In the genomic region with DNA sequence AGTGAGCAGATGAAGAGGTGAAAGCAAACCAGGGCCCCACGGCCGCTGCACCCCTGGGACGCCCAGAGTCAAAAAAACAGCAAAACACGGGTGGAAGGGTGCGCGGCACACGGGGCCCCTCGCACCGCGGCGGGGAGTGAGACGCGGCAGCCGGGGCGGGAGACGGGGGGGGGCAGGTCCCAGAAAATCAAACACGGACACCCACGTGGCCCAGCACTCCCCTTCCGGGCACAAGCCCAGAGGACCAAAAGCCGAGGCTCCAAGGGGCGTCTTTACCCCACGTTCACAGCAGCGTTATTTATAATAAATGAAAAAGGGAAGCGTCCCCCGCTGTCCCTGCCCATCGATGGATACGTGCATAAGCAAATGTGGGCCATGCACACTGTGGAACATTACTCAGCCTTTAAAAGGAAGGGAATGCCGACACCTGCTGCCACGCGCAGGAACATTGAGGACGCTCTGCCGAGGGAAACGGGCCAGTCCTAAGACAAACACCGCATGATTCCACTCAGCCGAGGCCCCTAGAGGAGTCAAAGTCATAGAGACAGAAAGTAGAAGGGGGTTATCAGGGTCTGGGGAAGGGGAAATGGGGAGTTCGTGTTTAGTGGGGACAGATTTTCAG, we compare ENCODE assay signal across 8 cellular contexts. TPM values are rescaled to one million over a fixed set of nuclear protein-coding genes. Genes with fewer than 3 reads are reported as not detected.
DNase-seq lines count a peak whose midpoint lies in the region; ATAC-seq and TF ChIP-seq lines count a peak whose summit lies in the region.

No MANE protein-coding gene starts in this region.

- peak overlapping the region in 11 of 12 donors; percentile 21 to 85 (median 73) for H3K27ac ChIP-seq in heart left ventricle

- intact Hi-C loops in heart left ventricle (cut with DNase I) = loop anchor here in 3 of 10 donors (2.0 to 10.0 kb wide), 3 partner anchors 112 to 1102 kb away; a partner anchor contains a TSS

- H3K4me3 ChIP-seq in heart left ventricle (peak overlapping the region; percentile 70 to 99 (median 92)), skeletal muscle satellite cell (ENCODE audit: low read length) (peak overlapping the region; percentile 88)

- no peak for DNase-seq in activated T-cell treated with anti-CD3 and anti-CD28 coated beads, Interleukin-2, amount 50 U/mL, for 4 hours
- DNase-seq in heart left ventricle (no peak), NCI-H1105 (lab: John Stamatoyannopoulos, UW) (no peak), NCI-H2107 (lab: John Stamatoyannopoulos, UW) (no peak)

- H3K4me1 Mint-ChIP-seq in activated T-cell treated with anti-CD3 and anti-CD28 coated beads, Interleukin-2, amount 50 U/mL, for 4 hours (ENCODE audit: low read depth) = peaks cover 31% of the 10 kb centered on the region

- H3K27me3 ChIP-seq in heart left ventricle (peaks cover 0 to 3% (median 0%) of the 10 kb centered on the region in 9 donors), skeletal muscle satellite cell (ENCODE audit: control insufficient read depth, insufficient read depth, low read length) (peaks cover 10% of the 10 kb centered on the region)

- TF ChIP-seq POLR2A in heart left ventricle (IDR thresholded peaks at IDR 0.05) = no peak

- peak; percentile 16 for ATAC-seq in GM18868 (IDR thresholded peaks at IDR 0.05; ENCODE audit: unreplicated experiment)
- peak; percentile 6 for ATAC-seq in HG02973 (IDR thresholded peaks at IDR 0.05; ENCODE audit: unreplicated experiment)
- ATAC-seq in activated T-cell treated with anti-CD3 and anti-CD28 coated beads, Interleukin-2, amount 50 U/mL, for 4 hours = peak; percentile 31 to 42
- ATAC-seq in heart left ventricle = peak in 2 of 4 donors; percentile 3 to 16
- no peak for ATAC-seq in HG03565 (IDR thresholded peaks at IDR 0.05; ENCODE audit: unreplicated experiment)

- H3K9me3 ChIP-seq in heart left ventricle = no peaks in the 10 kb centered on the region
- H3K9me3 ChIP-seq in skeletal muscle satellite cell (replicated peaks; ENCODE audit: low read length) = no peaks in the 10 kb centered on the region

- peak overlapping the region; percentile 96 for H3K4me3 Mint-ChIP-seq in activated T-cell treated with anti-CD3 and anti-CD28 coated beads, Interleukin-2, amount 50 U/mL, for 4 hours

- peak overlapping the region; percentile 86 for H3K4me2 ChIP-seq in skeletal muscle satellite cell (ENCODE audit: low read length)

- peaks cover 0 to 20% (median 19%) of the 10 kb centered on the region in 9 donors for H3K36me3 ChIP-seq in heart left ventricle
- H3K36me3 ChIP-seq in skeletal muscle satellite cell (ENCODE audit: insufficient read depth, low read length) = peaks cover 22% of the 10 kb centered on the region

- H3K4me1 ChIP-seq in heart left ventricle (peaks cover 5 to 22% (median 10%) of the 10 kb centered on the region in 12 donors), skeletal muscle satellite cell (ENCODE audit: control insufficient read depth, insufficient read depth, low read length) (peaks cover 17% of the 10 kb centered on the region)

- H3K36me3 Mint-ChIP-seq in activated T-cell treated with anti-CD3 and anti-CD28 coated beads, Interleukin-2, amount 50 U/mL, for 4 hours (ENCODE audit: insufficient read depth) = peaks cover 9% of the 10 kb centered on the region

- peak overlapping the region; percentile 89 for H3K9ac ChIP-seq in skeletal muscle satellite cell (ENCODE audit: low read depth, low read length)

- H3K9me3 Mint-ChIP-seq in activated T-cell treated with anti-CD3 and anti-CD28 coated beads, Interleukin-2, amount 50 U/mL, for 4 hours = no peaks in the 10 kb centered on the region

- TF ChIP-seq CTCF in heart left ventricle (IDR thresholded peaks at IDR 0.05) = no peak

- no peaks in the 10 kb centered on the region for H3K27me3 Mint-ChIP-seq in activated T-cell treated with anti-CD3 and anti-CD28 coated beads, Interleukin-2, amount 50 U/mL, for 4 hours (ENCODE audit: low read depth)

- 38 to 60% (median 43%) methylated on average over 20 to 36 of the region's 36 CpGs for WGBS in heart left ventricle, 4 donors

RNA-seq across cellular contexts. Expression of a gene that starts 0.7 kb away (rescaled TPM):
- 100 to 1,000 TPM; 171 to 191 (median 172) TPM for total RNA-seq in activated T-cell treated with anti-CD3 and anti-CD28 coated beads, Interleukin-2, amount 50 U/mL, for 4 hours
- 100 to 1,000 TPM; 130 to 262 (median 166) TPM for total RNA-seq in heart left ventricle
- 100 to 1,000 TPM; 259 to 664 TPM for polyA plus RNA-seq in heart left ventricle
- 92.5 and 93.3 TPM in 2 replicates for total RNA-seq in skeletal muscle satellite cell (2012; rRNA removed)

RNA-seq across cellular contexts. Expression of a gene that starts 3.7 kb away (rescaled TPM):
- not detected for total RNA-seq in activated T-cell treated with anti-CD3 and anti-CD28 coated beads, Interleukin-2, amount 50 U/mL, for 4 hours
- total RNA-seq in heart left ventricle = 1 to 10 TPM in 1 of 9 donors, not detected in 8; 1.1 TPM
- not detected for polyA plus RNA-seq in heart left ventricle
- not detected in 2 replicates for total RNA-seq in skeletal muscle satellite cell (2012; rRNA removed)
